Comparison of ENCODE assay signal across 11 cellular contexts in the genomic region with DNA sequence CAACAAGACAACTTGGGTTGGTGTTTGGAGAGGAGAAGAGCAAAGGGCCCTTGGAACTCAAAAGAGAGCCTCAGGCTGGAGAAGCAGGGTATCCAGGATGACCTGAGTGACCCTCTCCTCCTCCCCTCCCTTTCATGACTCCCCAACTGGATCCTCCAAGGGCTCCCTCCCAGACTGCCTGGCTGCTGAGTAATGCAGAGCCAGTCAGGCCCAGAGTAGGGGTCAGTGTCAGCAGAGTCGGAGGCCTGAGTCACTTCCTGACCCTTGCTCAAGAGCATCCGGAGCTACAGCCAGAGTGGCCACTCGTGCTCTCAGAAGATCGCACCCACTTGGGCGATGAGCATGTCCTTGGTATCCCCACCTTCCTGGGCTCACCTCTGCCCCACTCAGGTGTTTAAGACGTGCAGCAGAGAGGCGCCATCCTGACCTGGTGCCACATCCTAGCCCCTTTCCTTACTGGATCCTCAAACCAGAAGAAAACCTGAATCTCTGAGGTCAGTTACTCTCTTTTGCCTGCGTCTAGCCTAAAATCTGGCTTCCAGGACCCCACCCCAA. TPM values are rescaled to one million over a fixed set of nuclear protein-coding genes. Genes with fewer than 3 reads are reported as not detected.
DNase-seq lines count a peak whose midpoint lies in the region; ATAC-seq, FAIRE-seq and TF ChIP-seq lines count a peak whose summit lies in the region.
"Had no signal": no experiment of that assay in that cellular context is flagged by ENCODE, and none has a peak within 500 bp of the region (broad histone marks: within the 10 kb centered on the region; RNA-seq: fewer than 3 reads in every experiment).

No MANE protein-coding gene starts in this region.

- peaks cover 27% of the 10 kb centered on the region for H3K4me1 ChIP-seq in left ventricle myocardium inferior
- H3K4me1 ChIP-seq in K562 (replicated peaks in 1 of 2; ENCODE audit: control insufficient read depth in 2 of 2, insufficient read depth in 2 of 2, low read length in 2 of 2) = peaks cover 30 to 37% of the 10 kb centered on the region in 2 experiments

- BruUV-seq in K562 (replicated peaks; lab: Mats Ljungman, UMichigan) = no TSS peak

- H4K20me1 ChIP-seq in K562 (replicated peaks; ENCODE audit: control insufficient read depth, insufficient read depth, low read length) = no peaks in the 10 kb centered on the region

- H3K4me3 ChIP-seq in left ventricle myocardium inferior (no peak overlapping the region), K562 (no peak overlapping the region), kidney epithelial cell (ENCODE audit: low read depth, low read length) (no peak overlapping the region)
- H3K4me3 ChIP-seq: mucosa of descending colon had no signal

- peak overlapping the region; percentile 10 to 21; a peak in 2 of 4 replicates for H3K9ac ChIP-seq in K562 (ENCODE audit: insufficient read depth in 1 of 2, low read depth in 2 of 2, low read length in 2 of 2)

- TF ChIP-seq POLR2A in K562 (conservative IDR thresholded peaks at IDR 0.05) = peak; percentile 56; the same call in 1 of the 2 replicates

- H3K27me3 ChIP-seq in left ventricle myocardium inferior (ENCODE audit: low read depth) (peaks cover 71% of the 10 kb centered on the region), K562 (ENCODE audit: control insufficient read depth in 2 of 2, insufficient read depth in 2 of 2, low read length in 2 of 2) (peaks cover 0 to 2% of the 10 kb centered on the region in 2 experiments; a peak in 2 of 5 replicates), kidney epithelial cell (ENCODE audit: control insufficient read depth, insufficient read depth, low read length) (no peaks in the 10 kb centered on the region)

- no peaks in the 10 kb centered on the region for H3K79me2 ChIP-seq in K562 (ENCODE audit: control insufficient read depth, insufficient read depth, low read length)

- peak; percentile 84 for DNase-seq in Right ventricle myocardium inferior (ENCODE audit: missing footprints)
- no peak for DNase-seq in left ventricle myocardium inferior
- peak; percentile 68 to 92 (median 82) for DNase-seq in K562 (ENCODE audit: extremely low read depth in 1 of 4, low spot score in 3 of 4)
- DNase-seq in kidney epithelial cell (ENCODE audit: low read depth) = peak; percentile 42
- no peak for DNase-seq in cerebellar cortex (ENCODE audit: low spot score)
- DNase-seq in foreskin melanocyte = no peak
- DNase-seq in activated effector memory CD4-positive, alpha-beta T cell treated with Interleukin-2 at 50 U/mL for 16 hours = no peak
- DNase-seq: CD8-positive, alpha-beta memory T cell; NCI-H526 treated with DMSO at 0.1 percent for 48 hours had no signal

- H3K36me3 ChIP-seq in left ventricle myocardium inferior = no peaks in the 10 kb centered on the region
- H3K36me3 ChIP-seq in K562 (ENCODE audit: control insufficient read depth, insufficient read depth, low read length) = no peaks in the 10 kb centered on the region
- no peaks in the 10 kb centered on the region for H3K36me3 ChIP-seq in kidney epithelial cell (ENCODE audit: control insufficient read depth, insufficient read depth, low read length)

- CTCF ChIA-PET in K562 (lab: Yijun Ruan, JAX; ENCODE audit: low intra/inter-chr PET ratio) = no interaction called here

- peak; percentile 94 for FAIRE-seq in K562 (lab: Jason Lieb, UNC)

- TF ChIP-seq EP300 in K562 (IDR thresholded peaks at IDR 0.05; ENCODE audit: low read length) = peak; percentile 76; the same call in 1 of the 2 replicates

- H3K9me1 ChIP-seq in K562 (ENCODE audit: control insufficient read depth, insufficient read depth, low read length) = no peaks in the 10 kb centered on the region

- intact Hi-C loops in Right ventricle myocardium inferior (cut with DNase I) (no loop called here), left ventricle myocardium inferior (cut with micrococcal nuclease) (no loop called here), K562 (cut with micrococcal nuclease) (no loop called here)

- H3K9me3 ChIP-seq in left ventricle myocardium inferior (replicated peaks) (no peaks in the 10 kb centered on the region), K562 (replicated peaks; ENCODE audit: control insufficient read depth, insufficient read depth, low read depth, low read length) (no peaks in the 10 kb centered on the region)
- H3K9me3 ChIP-seq: mucosa of descending colon had no signal

- in situ Hi-C loops in K562 (cut with MboI) = no loop called here

- ATAC-seq in Right ventricle myocardium inferior (peak; percentile 31), K562 (peak; percentile 84), GM21737 (IDR thresholded peaks at IDR 0.05; ENCODE audit: unreplicated experiment) (no peak)
- ATAC-seq: mucosa of descending colon had no signal

- TF ChIP-seq CTCF in left ventricle myocardium inferior (IDR thresholded peaks at IDR 0.05; ENCODE audit: borderline replicate concordance) (no peak), K562 (IDR thresholded peaks at IDR 0.05 in 2 of 3, conservative IDR thresholded peaks at IDR 0.05 in 1 of 3; ENCODE audit: insufficient read depth in 2 of 3, low read depth in 1 of 3, low read length in 3 of 3) (no peak), kidney epithelial cell (IDR thresholded peaks at IDR 0.05; ENCODE audit: insufficient read depth, low read length, poor library complexity, severe bottlenecking) (no peak)

- WGBS in K562 (ENCODE audit: insufficient coverage, low coverage, missing lambda C conversion rate) = 27% methylated on average over 8 of the region's 8 CpGs

- H3K27ac ChIP-seq in left ventricle myocardium inferior (replicated peaks) (no peak overlapping the region), K562 (ENCODE audit: extremely low read depth, low read depth, low read length) (peak overlapping the region; percentile 69; the same call in 2 of the 3 replicates)

- POLR2A ChIA-PET in K562 (lab: Yijun Ruan, JAX) = interaction anchor here (0.7 to 1.0 kb wide), 2 partner anchors 16 to 31 kb away, joined by 3 read pairs; no protein-coding TSS in a partner anchor

- peak overlapping the region; percentile 74 for H2AFZ ChIP-seq in K562 (ENCODE audit: low read depth, low read length)

- H3K4me2 ChIP-seq in K562 (ENCODE audit: insufficient read depth, low read length) = peak overlapping the region; percentile 44

- TF ChIP-seq RAD21 in K562 (CRISPR knock-in tag; conservative IDR thresholded peaks at IDR 0.05 in 1 of 2, IDR thresholded peaks at IDR 0.05 in 1 of 2) = 0 out of 4 replicates have a peak, but pooled peaks of 1 of the 2 experiments have one; percentile 6

TF ChIP-seq in K562, 482 proteins besides CTCF, POLR2A, EP300 and RAD21 (continues in another document):
- TF ChIP-seq NEUROD1 (IDR thresholded peaks at IDR 0.05; ENCODE audit: borderline replicate concordance, low read depth, low read length, partially characterized antibody) = peak; percentile 63
- TF ChIP-seq L3MBTL2 (IDR thresholded peaks at IDR 0.05) = peak; percentile 72; the same call in 1 of the 2 replicates
- TF ChIP-seq, protein P1, sequence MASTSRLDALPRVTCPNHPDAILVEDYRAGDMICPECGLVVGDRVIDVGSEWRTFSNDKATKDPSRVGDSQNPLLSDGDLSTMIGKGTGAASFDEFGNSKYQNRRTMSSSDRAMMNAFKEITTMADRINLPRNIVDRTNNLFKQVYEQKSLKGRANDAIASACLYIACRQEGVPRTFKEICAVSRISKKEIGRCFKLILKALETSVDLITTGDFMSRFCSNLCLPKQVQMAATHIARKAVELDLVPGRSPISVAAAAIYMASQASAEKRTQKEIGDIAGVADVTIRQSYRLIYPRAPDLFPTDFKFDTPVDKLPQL (IDR thresholded peaks at IDR 0.05; ENCODE audit: extremely low read depth, insufficient read length) = no peak
- no peak for TF ChIP-seq SP2 (IDR thresholded peaks at IDR 0.05; ENCODE audit: extremely low read depth, low read depth, low read length, poor library complexity, severe bottlenecking)
- no peak for TF ChIP-seq ZNF274 (IDR thresholded peaks at IDR 0.05; ENCODE audit: borderline replicate concordance, low read depth, low read length)
- peak; percentile 61; the same call in 1 of the 2 replicates for TF ChIP-seq ATF7 (IDR thresholded peaks at IDR 0.05)
- peak in 1 of 2 experiments; percentile 27; a peak in 1 of 4 replicates for TF ChIP-seq KDM1A (IDR thresholded peaks at IDR 0.05)
- TF ChIP-seq, protein P2, sequence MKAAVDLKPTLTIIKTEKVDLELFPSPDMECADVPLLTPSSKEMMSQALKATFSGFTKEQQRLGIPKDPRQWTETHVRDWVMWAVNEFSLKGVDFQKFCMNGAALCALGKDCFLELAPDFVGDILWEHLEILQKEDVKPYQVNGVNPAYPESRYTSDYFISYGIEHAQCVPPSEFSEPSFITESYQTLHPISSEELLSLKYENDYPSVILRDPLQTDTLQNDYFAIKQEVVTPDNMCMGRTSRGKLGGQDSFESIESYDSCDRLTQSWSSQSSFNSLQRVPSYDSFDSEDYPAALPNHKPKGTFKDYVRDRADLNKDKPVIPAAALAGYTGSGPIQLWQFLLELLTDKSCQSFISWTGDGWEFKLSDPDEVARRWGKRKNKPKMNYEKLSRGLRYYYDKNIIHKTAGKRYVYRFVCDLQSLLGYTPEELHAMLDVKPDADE (conservative IDR thresholded peaks at IDR 0.05; ENCODE audit: control insufficient read depth, low read depth, low read length) = peak; percentile 83

RNA-seq across cellular contexts. Expression of a gene that starts 2.8 kb away (rescaled TPM):
- total RNA-seq in Right ventricle myocardium inferior = 0.70 TPM
- total RNA-seq in left ventricle myocardium inferior = 0.33 TPM
- 8.9 and 13.3 TPM in 2 replicates for total RNA-seq in K562 (2011; cell fraction: chromatin; rRNA removed; ENCODE audit: low replicate concordance)
- total RNA-seq in K562 (2011; cell fraction: nucleolus; rRNA removed) = 5.0 and 5.2 TPM in 2 replicates
- 4.5 and 6.2 TPM in 2 replicates for total RNA-seq in K562 (2011; cell fraction: nucleoplasm; rRNA removed)
- total RNA-seq in K562 (2014; rRNA removed) = 0.36 and 0.57 TPM in 2 replicates
- 0.11 and 0.16 TPM in 2 replicates for total RNA-seq in K562 (2014; rRNA removed; fragmentation: Illumina TruSeq; extraction: Trizol)
- 0.30 and 0.43 TPM in 2 replicates for total RNA-seq in K562 (2015; rRNA removed; fragmentation: Illumina TruSeq; extraction: Trizol)
- 0.69 and 0.84 TPM in 2 replicates for total RNA-seq in K562 (2021)
- polyA plus RNA-seq in K562 (2011; rRNA removed) = 1.3 and 2.0 TPM in 2 replicates
- polyA plus RNA-seq in K562 (2011; cell fraction: cytosol; rRNA removed) = 0.83 and 1.1 TPM in 2 replicates
- polyA plus RNA-seq in K562 (2011; cell fraction: nucleus; rRNA removed) = 6.7 and 15.1 TPM in 2 replicates
- 0.79 and 2.5 TPM in 2 replicates for polyA plus RNA-seq in K562 (2012)
- 0.52 and 0.68 TPM in 2 replicates for polyA plus RNA-seq in K562 (2014; fragmentation: Illumina TruSeq; extraction: Trizol)
- polyA plus RNA-seq in K562 (2014; fragmentation: Nextera tagmentation; extraction: Ambion mirVana) = under 1 TPM in 1 of 2 experiments, not detected in 1; 0.03 TPM
- polyA plus RNA-seq in K562 (2014; rRNA removed) = 1.00 and 2.3 TPM in 2 replicates
- 0.30 and 0.35 TPM in 2 replicates for polyA minus RNA-seq in K562 (2011; rRNA and poly(A)+ RNA removed)
- polyA minus RNA-seq in K562 (2011; cell fraction: cytosol; rRNA and poly(A)+ RNA removed) = 0.95 and 1.7 TPM in 2 replicates
- 0.78 and 1.1 TPM in 2 replicates for polyA minus RNA-seq in K562 (2011; cell fraction: nucleus; rRNA and poly(A)+ RNA removed)
- total RNA-seq in kidney epithelial cell = 51.3 and 52.9 TPM in 2 replicates

Comparison
In these comparisons a context has a peak if more than half of its experiments do, and no peak if none do; other contexts are left out.
1. DNase-seq: peak in Right ventricle myocardium inferior (single experiment), K562 (4 of 4) and kidney epithelial cell (single experiment); none in left ventricle myocardium inferior (single experiment), cerebellar cortex (single experiment), foreskin melanocyte (single experiment) and activated effector memory CD4-positive, alpha-beta T cell treated with Interleukin-2 at 50 U/mL for 16 hours (single experiment).